Comparison of ENCODE assay signal across 8 cellular contexts in the genomic region with DNA sequence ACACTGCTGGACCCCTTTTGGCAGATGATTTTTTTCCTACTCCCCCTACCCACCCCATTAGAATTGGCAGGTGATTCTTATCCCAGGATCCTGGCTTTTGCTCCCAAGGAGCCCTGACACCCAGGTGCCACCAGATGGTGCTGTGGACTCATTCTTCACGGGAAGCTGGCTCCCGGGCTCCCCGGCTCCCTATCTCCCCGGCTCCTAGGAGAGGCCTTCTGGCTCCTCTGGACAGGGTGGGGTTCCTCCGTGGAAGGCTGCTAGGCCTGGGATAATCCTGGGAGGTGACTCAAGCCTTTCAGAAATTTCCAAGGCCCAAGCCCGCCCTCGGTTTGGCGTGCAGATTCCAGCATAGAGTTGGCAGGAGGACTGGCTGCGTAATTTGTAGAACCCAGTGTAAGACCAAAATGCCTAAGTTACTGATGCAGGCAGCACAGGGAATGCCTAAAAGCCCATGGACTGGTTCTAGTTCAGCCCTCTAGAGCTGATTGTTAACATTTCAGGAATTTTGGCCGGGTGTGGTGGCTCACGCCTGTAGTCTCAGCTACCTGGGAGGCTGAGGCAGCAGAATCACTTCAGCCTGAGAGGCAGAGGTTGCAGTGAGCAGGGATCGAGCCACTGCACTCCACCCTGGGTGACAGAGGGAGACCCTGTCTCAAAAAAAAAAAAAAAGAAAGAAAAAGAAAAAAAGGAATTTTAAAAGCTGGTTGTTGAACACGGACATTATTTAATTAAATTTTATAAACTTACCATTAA.
DNase-seq lines count a peak whose midpoint lies in the region; ATAC-seq and TF ChIP-seq lines count a peak whose summit lies in the region.

No MANE protein-coding gene starts in this region.

- H3K9me3 ChIP-seq in BLaER1: no peaks in the 10 kb centered on the region

- H3K4me1 ChIP-seq in BLaER1: peaks cover 3% of the 10 kb centered on the region; the same call in 1 of the 2 replicates

- no peaks in the 10 kb centered on the region for H3K27me3 ChIP-seq in BLaER1

- ATAC-seq in GM21447 (IDR thresholded peaks at IDR 0.05; ENCODE audit: unreplicated experiment): no peak

- H3K27ac ChIP-seq in BLaER1: no peak overlapping the region

- no peaks in the 10 kb centered on the region for H4K20me1 ChIP-seq in BLaER1

- DNase-seq in HFF-Myc (ENCODE audit: extremely low read depth, low read depth) (peak; percentile 56), NCI-H774 (lab: John Stamatoyannopoulos, UW) (peak; percentile 88), epithelial cell of esophagus (ENCODE audit: low read depth) (peak; percentile 83), midbrain (lab: John Stamatoyannopoulos, UW) (peak; percentile 85)
- DNase-seq in activated CD8-positive, alpha-beta memory T cell treated with anti-CD3 and anti-CD28 coated beads, Interleukin-2, amount 50 U/mL, for 4 hours: peak; percentile 43
- DNase-seq in stimulated activated CD8-positive, alpha-beta memory T cell treated with anti-CD3 and anti-CD28 coated beads, Interleukin-15, amount 100 ng/mL, for 48 hours (ENCODE audit: low read depth in 2 of 2): peak; percentile 11 to 18

- no peak overlapping the region for H3K4me3 ChIP-seq in BLaER1
- H3K4me3 ChIP-seq in HFF-Myc (replicated peaks; ENCODE audit: low read depth, low read length): no peak overlapping the region
- H3K4me3 ChIP-seq in epithelial cell of esophagus (ENCODE audit: low read length): no peak overlapping the region

- TF ChIP-seq CTCF in HFF-Myc (IDR thresholded peaks at IDR 0.05; ENCODE audit: low read depth, low read length, missing control alignments) (peak; percentile 95), epithelial cell of esophagus (IDR thresholded peaks at IDR 0.05; ENCODE audit: insufficient read depth, low read depth, low read length, missing control alignments) (peak; percentile 97)

- no peaks in the 10 kb centered on the region for H3K36me3 ChIP-seq in BLaER1

- no peak overlapping the region for H3K9ac ChIP-seq in BLaER1

- H3K4me2 ChIP-seq in BLaER1: peak overlapping the region; percentile 36

Comparison
In these comparisons a context has a peak if more than half of its experiments do, and no peak if none do; other contexts are left out.
1. DNase-seq: peak in every context shown above with its lines; median percentile 88 in NCI-H774; 85 in midbrain; 83 in epithelial cell of esophagus; 56 in HFF-Myc; 43 in activated CD8-positive, alpha-beta memory T cell treated with anti-CD3 and anti-CD28 coated beads, Interleukin-2, amount 50 U/mL, for 4 hours; 14 in stimulated activated CD8-positive, alpha-beta memory T cell treated with anti-CD3 and anti-CD28 coated beads, Interleukin-15, amount 100 ng/mL, for 48 hours.